ENCODE assay signal across 8 cellular contexts in the genomic region with DNA sequence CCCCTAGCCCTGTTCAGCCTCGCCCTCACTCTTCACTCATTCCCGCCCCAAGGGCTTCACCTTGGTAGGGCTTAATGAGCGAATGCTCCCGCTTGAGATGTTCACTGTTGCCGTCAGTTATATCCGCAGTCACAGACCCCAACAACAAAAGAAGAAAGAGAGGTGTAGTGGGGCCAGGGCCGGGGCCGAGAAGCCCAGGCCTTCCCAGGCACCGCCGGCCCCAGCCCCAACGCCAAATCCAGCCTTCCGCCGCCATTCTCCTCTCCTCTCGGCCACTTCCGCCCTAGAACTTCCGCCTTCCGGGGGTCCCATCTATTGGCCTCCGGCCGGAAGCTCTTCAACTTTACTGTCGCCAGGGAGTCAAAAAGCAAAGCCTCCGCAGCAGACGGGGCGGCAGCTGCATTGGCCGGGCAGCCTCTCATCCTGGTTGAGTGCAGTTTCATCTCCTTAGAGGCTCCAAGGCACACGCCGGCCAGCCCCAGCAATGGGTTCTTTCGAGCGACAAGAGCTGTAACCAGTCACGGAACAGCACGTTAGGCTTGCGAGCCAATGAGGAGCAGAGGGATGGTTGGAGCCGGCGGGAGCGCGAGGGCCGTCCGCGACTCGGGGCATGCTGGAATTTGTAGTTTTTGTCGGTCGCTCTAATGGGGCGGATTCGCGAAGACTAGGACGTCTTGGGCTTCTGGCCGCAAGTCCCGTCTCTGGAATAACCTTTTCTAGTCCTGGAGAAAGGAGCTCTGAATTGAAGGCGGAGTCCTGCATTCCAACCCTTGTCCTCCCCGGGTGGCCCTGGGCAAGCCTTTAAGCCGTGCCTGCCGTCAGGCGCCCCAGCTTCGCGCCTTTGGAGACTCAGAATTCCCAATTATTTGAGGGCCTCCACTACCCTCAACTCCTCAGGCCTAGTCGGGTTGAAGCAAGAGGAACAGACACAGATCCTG. TPM values are rescaled to one million over a fixed set of nuclear protein-coding genes. Genes with fewer than 3 reads are reported as not detected.
A peak's percentile ranks its signal among the peaks of the same experiment; 100 is the strongest.
DNase-seq lines count a peak whose midpoint lies in the region; ATAC-seq and TF ChIP-seq lines count a peak whose summit lies in the region.

A gene with protein sequence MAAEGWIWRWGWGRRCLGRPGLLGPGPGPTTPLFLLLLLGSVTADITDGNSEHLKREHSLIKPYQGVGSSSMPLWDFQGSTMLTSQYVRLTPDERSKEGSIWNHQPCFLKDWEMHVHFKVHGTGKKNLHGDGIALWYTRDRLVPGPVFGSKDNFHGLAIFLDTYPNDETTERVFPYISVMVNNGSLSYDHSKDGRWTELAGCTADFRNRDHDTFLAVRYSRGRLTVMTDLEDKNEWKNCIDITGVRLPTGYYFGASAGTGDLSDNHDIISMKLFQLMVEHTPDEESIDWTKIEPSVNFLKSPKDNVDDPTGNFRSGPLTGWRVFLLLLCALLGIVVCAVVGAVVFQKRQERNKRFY (minus strand): TSS at position 277 of the 938 bp plus-strand sequence. CDS start 21 bp downstream, at position 256.

- peak within 1 kb of the TSS; percentile 79 to 96 (median 93) for H3K4me3 ChIP-seq in BLaER1 treated with 17β-estradiol and CSF1 and Interleukin-3, amounts not matched to agents 10 nM and 100 nM
- H3K4me3 ChIP-seq in liver (ENCODE audit: low read depth in 1 of 3, low read length in 3 of 3), result peak within 1 kb of the TSS; percentile 75 to 99 (median 93)

- no peaks in the 10 kb centered on the region for H3K27me3 ChIP-seq in BLaER1 treated with 17β-estradiol and CSF1 and Interleukin-3, amounts not matched to agents 10 nM and 100 nM
- H3K27me3 ChIP-seq in liver (ENCODE audit: control insufficient read depth in 4 of 4, insufficient read depth in 4 of 4, low read length in 3 of 4), result no peaks in the 10 kb centered on the region

- 7% methylated on average over 55 of the region's 55 CpGs for WGBS in liver

- no peak for TF ChIP-seq CTCF in liver (IDR thresholded peaks at IDR 0.05; ENCODE audit: low read depth, low read length, missing input control)

- H3K36me3 ChIP-seq in BLaER1 treated with 17β-estradiol and CSF1 and Interleukin-3, amounts not matched to agents 10 nM and 100 nM, result peaks cover 19 to 35% (median 33%) of the 10 kb centered on the region in 11 experiments
- H3K36me3 ChIP-seq in liver (ENCODE audit: control insufficient read depth in 4 of 4, insufficient read depth in 3 of 4, low read depth in 1 of 4, low read length in 3 of 4), result peaks cover 0 to 9% (median 1%) of the 10 kb centered on the region in 4 donors

- peak in 1 of 2 donors; percentile 34 for TF ChIP-seq RAD21 in liver (IDR thresholded peaks at IDR 0.05)

- H4K20me1 ChIP-seq in BLaER1 treated with 17β-estradiol and CSF1 and Interleukin-3, amounts not matched to agents 10 nM and 100 nM, result peaks cover 30 to 46% (median 37%) of the 10 kb centered on the region in 11 experiments; a peak in 19 of 22 replicates

- peaks cover 62 to 89% (median 79%) of the 10 kb centered on the region in 10 experiments for H3K4me1 ChIP-seq in BLaER1 treated with 17β-estradiol and CSF1 and Interleukin-3, amounts not matched to agents 10 nM and 100 nM
- H3K4me1 ChIP-seq in liver (ENCODE audit: control insufficient read depth in 4 of 4, insufficient read depth in 4 of 4, low read length in 3 of 4), result peaks cover 19 to 65% (median 55%) of the 10 kb centered on the region in 4 donors

- peak within 1 kb of the TSS; percentile 90 to 100 (median 97) for H3K4me2 ChIP-seq in BLaER1 treated with 17β-estradiol and CSF1 and Interleukin-3, amounts not matched to agents 10 nM and 100 nM

- H3K27ac ChIP-seq in BLaER1 treated with 17β-estradiol and CSF1 and Interleukin-3, amounts not matched to agents 10 nM and 100 nM, result peak within 1 kb of the TSS; percentile 88 to 96 (median 93)
- peak within 1 kb of the TSS; percentile 83 to 96 for H3K27ac ChIP-seq in liver (ENCODE audit: low read depth in 1 of 2, low read length in 2 of 2)

- H3K9ac ChIP-seq in BLaER1 treated with 17β-estradiol and CSF1 and Interleukin-3, amounts not matched to agents 10 nM and 100 nM, result peak within 1 kb of the TSS; percentile 86 to 96 (median 93)
- H3K9ac ChIP-seq in liver (ENCODE audit: low read depth in 1 of 2, low read length in 2 of 2), result peak within 1 kb of the TSS; percentile 84 to 94

- H3K9me3 ChIP-seq in BLaER1 treated with 17β-estradiol and CSF1 and Interleukin-3, amounts not matched to agents 10 nM and 100 nM (replicated peaks in 1 of 11), result peaks cover 0 to 6% (median 0%) of the 10 kb centered on the region in 11 experiments; a peak in 2 of 22 replicates
- no peaks in the 10 kb centered on the region for H3K9me3 ChIP-seq in liver (ENCODE audit: control insufficient read depth in 4 of 4, low read length in 3 of 4)

- DNase-seq in NCI-H748 treated with DMSO at 0.1 percent for 48 hours (lab: John Stamatoyannopoulos, UW) (peak; percentile 91), dermis blood vessel endothelial cell (peak; percentile 97)
- DNase-seq in activated CD4-positive, alpha-beta T cell treated with anti-CD3 and anti-CD28 coated beads, Interleukin-2, amount 50 U/mL, for 24 hours (ENCODE audit: low read depth in 1 of 2, low spot score in 1 of 2), result peak; percentile 86 to 89
- peak; percentile 92 for DNase-seq in stimulated activated CD4-positive, alpha-beta T cell treated with anti-CD3 and anti-CD28 coated beads, Interleukin-4, amount 100 ng/mL, for 24 hours

- ATAC-seq in GM19351 (IDR thresholded peaks at IDR 0.05; ENCODE audit: unreplicated experiment) (peak; percentile 94), HG03558 (IDR thresholded peaks at IDR 0.05; ENCODE audit: extremely low read depth, unreplicated experiment) (peak; percentile 74)

TF ChIP-seq in liver, 16 proteins besides CTCF, POLR2A, EP300 and RAD21:
- peak; percentile 95 for TF ChIP-seq SP1 (IDR thresholded peaks at IDR 0.05)
- TF ChIP-seq YY1 (IDR thresholded peaks at IDR 0.05), result peak; percentile 98
- TF ChIP-seq, protein P1, sequence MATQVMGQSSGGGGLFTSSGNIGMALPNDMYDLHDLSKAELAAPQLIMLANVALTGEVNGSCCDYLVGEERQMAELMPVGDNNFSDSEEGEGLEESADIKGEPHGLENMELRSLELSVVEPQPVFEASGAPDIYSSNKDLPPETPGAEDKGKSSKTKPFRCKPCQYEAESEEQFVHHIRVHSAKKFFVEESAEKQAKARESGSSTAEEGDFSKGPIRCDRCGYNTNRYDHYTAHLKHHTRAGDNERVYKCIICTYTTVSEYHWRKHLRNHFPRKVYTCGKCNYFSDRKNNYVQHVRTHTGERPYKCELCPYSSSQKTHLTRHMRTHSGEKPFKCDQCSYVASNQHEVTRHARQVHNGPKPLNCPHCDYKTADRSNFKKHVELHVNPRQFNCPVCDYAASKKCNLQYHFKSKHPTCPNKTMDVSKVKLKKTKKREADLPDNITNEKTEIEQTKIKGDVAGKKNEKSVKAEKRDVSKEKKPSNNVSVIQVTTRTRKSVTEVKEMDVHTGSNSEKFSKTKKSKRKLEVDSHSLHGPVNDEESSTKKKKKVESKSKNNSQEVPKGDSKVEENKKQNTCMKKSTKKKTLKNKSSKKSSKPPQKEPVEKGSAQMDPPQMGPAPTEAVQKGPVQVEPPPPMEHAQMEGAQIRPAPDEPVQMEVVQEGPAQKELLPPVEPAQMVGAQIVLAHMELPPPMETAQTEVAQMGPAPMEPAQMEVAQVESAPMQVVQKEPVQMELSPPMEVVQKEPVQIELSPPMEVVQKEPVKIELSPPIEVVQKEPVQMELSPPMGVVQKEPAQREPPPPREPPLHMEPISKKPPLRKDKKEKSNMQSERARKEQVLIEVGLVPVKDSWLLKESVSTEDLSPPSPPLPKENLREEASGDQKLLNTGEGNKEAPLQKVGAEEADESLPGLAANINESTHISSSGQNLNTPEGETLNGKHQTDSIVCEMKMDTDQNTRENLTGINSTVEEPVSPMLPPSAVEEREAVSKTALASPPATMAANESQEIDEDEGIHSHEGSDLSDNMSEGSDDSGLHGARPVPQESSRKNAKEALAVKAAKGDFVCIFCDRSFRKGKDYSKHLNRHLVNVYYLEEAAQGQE (IDR thresholded peaks at IDR 0.05), result no peak
- TF ChIP-seq HNF4A (conservative IDR thresholded peaks at IDR 0.05), result no peak
- TF ChIP-seq, protein P2, sequence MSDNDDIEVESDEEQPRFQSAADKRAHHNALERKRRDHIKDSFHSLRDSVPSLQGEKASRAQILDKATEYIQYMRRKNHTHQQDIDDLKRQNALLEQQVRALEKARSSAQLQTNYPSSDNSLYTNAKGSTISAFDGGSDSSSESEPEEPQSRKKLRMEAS (IDR thresholded peaks at IDR 0.05), result no peak
- no peak for TF ChIP-seq EGR1 (IDR thresholded peaks at IDR 0.05; ENCODE audit: low read depth in 2 of 2)
- peak; percentile 60 for TF ChIP-seq NR2F2 (IDR thresholded peaks at IDR 0.05)
- peak in 1 of 2 donors; percentile 33 for TF ChIP-seq RXRA (IDR thresholded peaks at IDR 0.05)
- TF ChIP-seq, protein P3, sequence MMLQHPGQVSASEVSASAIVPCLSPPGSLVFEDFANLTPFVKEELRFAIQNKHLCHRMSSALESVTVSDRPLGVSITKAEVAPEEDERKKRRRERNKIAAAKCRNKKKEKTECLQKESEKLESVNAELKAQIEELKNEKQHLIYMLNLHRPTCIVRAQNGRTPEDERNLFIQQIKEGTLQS (IDR thresholded peaks at IDR 0.05), result peak; percentile 19
- TF ChIP-seq GABPA (IDR thresholded peaks at IDR 0.05 in 1 of 2, conservative IDR thresholded peaks at IDR 0.05 in 1 of 2), result peak; percentile 99
- TF ChIP-seq, protein P4, sequence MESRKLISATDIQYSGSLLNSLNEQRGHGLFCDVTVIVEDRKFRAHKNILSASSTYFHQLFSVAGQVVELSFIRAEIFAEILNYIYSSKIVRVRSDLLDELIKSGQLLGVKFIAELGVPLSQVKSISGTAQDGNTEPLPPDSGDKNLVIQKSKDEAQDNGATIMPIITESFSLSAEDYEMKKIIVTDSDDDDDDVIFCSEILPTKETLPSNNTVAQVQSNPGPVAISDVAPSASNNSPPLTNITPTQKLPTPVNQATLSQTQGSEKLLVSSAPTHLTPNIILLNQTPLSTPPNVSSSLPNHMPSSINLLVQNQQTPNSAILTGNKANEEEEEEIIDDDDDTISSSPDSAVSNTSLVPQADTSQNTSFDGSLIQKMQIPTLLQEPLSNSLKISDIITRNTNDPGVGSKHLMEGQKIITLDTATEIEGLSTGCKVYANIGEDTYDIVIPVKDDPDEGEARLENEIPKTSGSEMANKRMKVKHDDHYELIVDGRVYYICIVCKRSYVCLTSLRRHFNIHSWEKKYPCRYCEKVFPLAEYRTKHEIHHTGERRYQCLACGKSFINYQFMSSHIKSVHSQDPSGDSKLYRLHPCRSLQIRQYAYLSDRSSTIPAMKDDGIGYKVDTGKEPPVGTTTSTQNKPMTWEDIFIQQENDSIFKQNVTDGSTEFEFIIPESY (IDR thresholded peaks at IDR 0.05), result no peak
- no peak for TF ChIP-seq JUND (IDR thresholded peaks at IDR 0.05)
- no peak for TF ChIP-seq FOXA1 (IDR thresholded peaks at IDR 0.05)
- no peak for TF ChIP-seq FOXA2 (IDR thresholded peaks at IDR 0.05)
- no peak for TF ChIP-seq HNF4G (IDR thresholded peaks at IDR 0.05)
- peak; percentile 59 for TF ChIP-seq TAF1 (conservative IDR thresholded peaks at IDR 0.05)

RNA-seq across cellular contexts. Expression of the gene that starts here (rescaled TPM):
- total RNA-seq in dermis blood vessel endothelial cell (407 and 457 TPM in 2 replicates), liver (100 to 1,000 TPM; 279 to 478 TPM)
- polyA plus RNA-seq in liver, result 100 to 1,000 TPM; 243 to 449 TPM

Comparison
In these comparisons a context has a peak if more than half of its experiments do, and no peak if none do; other contexts are left out.
1. Peak in every context shown above with its lines: DNase-seq, ATAC-seq, H3K4me3 ChIP-seq and H3K27ac ChIP-seq.